Comparison of ENCODE assay signal across 27 cellular contexts in genomic region chr1:109825774-109826173, GRCh38.
DNase-seq lines count a peak whose midpoint lies in the region; ATAC-seq and TF ChIP-seq lines count a peak whose summit lies in the region.
"Had no signal": no experiment of that assay in that cellular context is flagged by ENCODE, and none has a peak within 500 bp of the region (broad histone marks: within the 10 kb centered on the region; RNA-seq: fewer than 3 reads in every experiment).

No MANE protein-coding gene starts in this region.

- no peaks in the 10 kb centered on the region for H3K9me3 ChIP-seq in BLaER1 treated with 17β-estradiol and CSF1 and Interleukin-3, amounts not matched to agents 10 nM and 100 nM (replicated peaks in 1 of 11)
- H3K9me3 ChIP-seq in spleen = no peaks in the 10 kb centered on the region
- H3K9me3 ChIP-seq: adrenal gland, uterus had no signal

- no peaks in the 10 kb centered on the region for H3K27me3 Mint-ChIP-seq in activated CD4-positive, alpha-beta T cell treated with anti-CD3 and anti-CD28 coated beads for 36 hours
- H3K27me3 Mint-ChIP-seq in activated CD4-positive, alpha-beta T cell treated with anti-CD3 and anti-CD28 coated beads, Interleukin-2, amount 10 ng/mL, durations not matched to agents 7 days and 5 days = no peaks in the 10 kb centered on the region
- no peaks in the 10 kb centered on the region for H3K27me3 Mint-ChIP-seq in activated CD4-positive, alpha-beta memory T cell treated with anti-CD3 and anti-CD28 coated beads for 36 hours
- H3K27me3 Mint-ChIP-seq in glutamatergic neuron (ENCODE audit: unreplicated experiment) = peaks cover 9% of the 10 kb centered on the region
- H3K27me3 Mint-ChIP-seq: naive thymus-derived CD4-positive, alpha-beta T cell had no signal

- no peak overlapping the region for H3K27ac Mint-ChIP-seq in activated CD4-positive, alpha-beta T cell treated with anti-CD3 and anti-CD28 coated beads for 36 hours
- no peak overlapping the region for H3K27ac Mint-ChIP-seq in activated CD4-positive, alpha-beta T cell treated with anti-CD3 and anti-CD28 coated beads, Interleukin-2, amount 10 ng/mL, durations not matched to agents 7 days and 5 days
- H3K27ac Mint-ChIP-seq in activated CD4-positive, alpha-beta memory T cell treated with anti-CD3 and anti-CD28 coated beads for 36 hours = peak overlapping the region; percentile 39
- H3K27ac Mint-ChIP-seq in glutamatergic neuron (ENCODE audit: unreplicated experiment) = no peak overlapping the region

- POLR2A ChIA-PET in activated CD4-positive, alpha-beta T cell treated with anti-CD3 and anti-CD28 coated beads for 36 hours (lab: Charles Lee) = interaction anchor here (0.6 kb wide), 1 partner anchor 29 kb away, joined by 3 read pairs; no protein-coding TSS in a partner anchor
- POLR2A ChIA-PET in activated CD4-positive, alpha-beta T cell treated with anti-CD3 and anti-CD28 coated beads, Interleukin-2, amount 10 ng/mL, durations not matched to agents 7 days and 5 days (lab: Charles Lee) = no interaction called here
- POLR2A ChIA-PET in activated CD4-positive, alpha-beta memory T cell treated with anti-CD3 and anti-CD28 coated beads for 36 hours (lab: Charles Lee) = no interaction called here

- intact Hi-C loops in activated CD4-positive, alpha-beta T cell treated with anti-CD3 and anti-CD28 coated beads for 36 hours (cut with DNase I, micrococcal nuclease) = no loop called here
- intact Hi-C loops in activated CD4-positive, alpha-beta memory T cell treated with anti-CD3 and anti-CD28 coated beads for 36 hours (cut with micrococcal nuclease) = loop anchor here (1.0 kb wide), 4 partner anchors 23 to 65 kb away; no protein-coding TSS in a partner anchor
- intact Hi-C loops in spleen (cut with DNase I; ENCODE audit: low total_unique reads) (no loop called here), Right ventricle myocardium superior (cut with DNase I) (no loop called here)

- H3K9ac ChIP-seq in BLaER1 treated with 17β-estradiol and CSF1 and Interleukin-3, amounts not matched to agents 10 nM and 100 nM = peak overlapping the region in 1 of 11 experiments; percentile 42; a peak in 1 of 22 replicates

- H3K4me3 ChIP-seq in BLaER1 treated with 17β-estradiol and CSF1 and Interleukin-3, amounts not matched to agents 10 nM and 100 nM = no peak overlapping the region
- no peak overlapping the region for H3K4me3 ChIP-seq in spleen
- H3K4me3 ChIP-seq: adrenal gland, skin epidermis, uterus had no signal

- CTCF ChIA-PET in activated CD4-positive, alpha-beta T cell treated with anti-CD3 and anti-CD28 coated beads for 36 hours (lab: Charles Lee) = interaction anchor here (0.6 to 2.6 kb wide), 9 partner anchors 11 to 159 kb away, joined by 3 to 8 read pairs (median 3); partner anchors contain the start of gene AHCYL1
- CTCF ChIA-PET in activated CD4-positive, alpha-beta T cell treated with anti-CD3 and anti-CD28 coated beads, Interleukin-2, amount 10 ng/mL, durations not matched to agents 7 days and 5 days (lab: Charles Lee) = interaction anchor here (0.9 to 3.5 kb wide), 6 partner anchors 8 to 156 kb away, joined by 3 to 11 read pairs (median 3); no protein-coding TSS in a partner anchor
- CTCF ChIA-PET in activated CD4-positive, alpha-beta memory T cell treated with anti-CD3 and anti-CD28 coated beads for 36 hours (lab: Charles Lee) = interaction anchor here (0.7 to 2.4 kb wide), 3 partner anchors 10 to 49 kb away, joined by 3 to 8 read pairs (median 3); no protein-coding TSS in a partner anchor

- H3K4me1 Mint-ChIP-seq in activated CD4-positive, alpha-beta T cell treated with anti-CD3 and anti-CD28 coated beads for 36 hours = peaks cover 27% of the 10 kb centered on the region
- peaks cover 39% of the 10 kb centered on the region for H3K4me1 Mint-ChIP-seq in activated CD4-positive, alpha-beta T cell treated with anti-CD3 and anti-CD28 coated beads, Interleukin-2, amount 10 ng/mL, durations not matched to agents 7 days and 5 days
- H3K4me1 Mint-ChIP-seq in activated CD4-positive, alpha-beta memory T cell treated with anti-CD3 and anti-CD28 coated beads for 36 hours (ENCODE audit: low read depth) = peaks cover 43% of the 10 kb centered on the region
- H3K4me1 Mint-ChIP-seq in glutamatergic neuron (ENCODE audit: low read depth, unreplicated experiment) = peaks cover 3% of the 10 kb centered on the region

- H3K36me3 ChIP-seq in BLaER1 treated with 17β-estradiol and CSF1 and Interleukin-3, amounts not matched to agents 10 nM and 100 nM = no peaks in the 10 kb centered on the region
- no peaks in the 10 kb centered on the region for H3K36me3 ChIP-seq in spleen
- H3K36me3 ChIP-seq: adrenal gland, uterus, WERI-Rb-1 had no signal

- H3K9me3 Mint-ChIP-seq in activated CD4-positive, alpha-beta T cell treated with anti-CD3 and anti-CD28 coated beads for 36 hours (ENCODE audit: low read depth) = no peaks in the 10 kb centered on the region
- H3K9me3 Mint-ChIP-seq in activated CD4-positive, alpha-beta T cell treated with anti-CD3 and anti-CD28 coated beads, Interleukin-2, amount 10 ng/mL, durations not matched to agents 7 days and 5 days = peaks cover under 1% of the 10 kb centered on the region
- no peaks in the 10 kb centered on the region for H3K9me3 Mint-ChIP-seq in activated CD4-positive, alpha-beta memory T cell treated with anti-CD3 and anti-CD28 coated beads for 36 hours
- H3K9me3 Mint-ChIP-seq in glutamatergic neuron (ENCODE audit: unreplicated experiment) = peaks cover 9% of the 10 kb centered on the region
- H3K9me3 Mint-ChIP-seq: CD8-positive, alpha-beta memory T cell; naive thymus-derived CD4-positive, alpha-beta T cell had no signal

- H3K27me3 ChIP-seq in BLaER1 treated with 17β-estradiol and CSF1 and Interleukin-3, amounts not matched to agents 10 nM and 100 nM = no peaks in the 10 kb centered on the region
- no peaks in the 10 kb centered on the region for H3K27me3 ChIP-seq in spleen (replicated peaks in 1 of 7)
- H3K27me3 ChIP-seq: adrenal gland, uterus had no signal

- no peak for TF ChIP-seq POLR2A in spleen (IDR thresholded peaks at IDR 0.05)

- ATAC-seq in activated CD4-positive, alpha-beta T cell treated with anti-CD3 and anti-CD28 coated beads for 36 hours = peak; percentile 51
- ATAC-seq in Right ventricle myocardium superior (ENCODE audit: poor library complexity) = no peak
- ATAC-seq: left ventricle myocardium superior; naive thymus-derived CD4-positive, alpha-beta T cell; SK-N-SH treated with all-trans-retinoic acid at 6 μM for 48 hours had no signal

- H3K36me3 Mint-ChIP-seq in activated CD4-positive, alpha-beta T cell treated with anti-CD3 and anti-CD28 coated beads for 36 hours (ENCODE audit: low read depth) = no peaks in the 10 kb centered on the region
- H3K36me3 Mint-ChIP-seq in activated CD4-positive, alpha-beta T cell treated with anti-CD3 and anti-CD28 coated beads, Interleukin-2, amount 10 ng/mL, durations not matched to agents 7 days and 5 days (ENCODE audit: low read depth) = no peaks in the 10 kb centered on the region
- no peaks in the 10 kb centered on the region for H3K36me3 Mint-ChIP-seq in activated CD4-positive, alpha-beta memory T cell treated with anti-CD3 and anti-CD28 coated beads for 36 hours
- peaks cover under 1% of the 10 kb centered on the region for H3K36me3 Mint-ChIP-seq in glutamatergic neuron (ENCODE audit: unreplicated experiment)
- H3K36me3 Mint-ChIP-seq: CD8-positive, alpha-beta memory T cell had no signal

- H3K4me3 Mint-ChIP-seq in activated CD4-positive, alpha-beta T cell treated with anti-CD3 and anti-CD28 coated beads for 36 hours = no peak overlapping the region
- no peak overlapping the region for H3K4me3 Mint-ChIP-seq in activated CD4-positive, alpha-beta T cell treated with anti-CD3 and anti-CD28 coated beads, Interleukin-2, amount 10 ng/mL, durations not matched to agents 7 days and 5 days
- H3K4me3 Mint-ChIP-seq in activated CD4-positive, alpha-beta memory T cell treated with anti-CD3 and anti-CD28 coated beads for 36 hours = no peak overlapping the region
- H3K4me3 Mint-ChIP-seq in glutamatergic neuron (ENCODE audit: unreplicated experiment) = no peak overlapping the region
- H3K4me3 Mint-ChIP-seq: naive thymus-derived CD4-positive, alpha-beta T cell had no signal

- peak overlapping the region; percentile 44 to 92 (median 73); a peak in 21 of 22 replicates for H3K4me2 ChIP-seq in BLaER1 treated with 17β-estradiol and CSF1 and Interleukin-3, amounts not matched to agents 10 nM and 100 nM

- TF ChIP-seq CTCF in spleen (IDR thresholded peaks at IDR 0.05 in 8 of 11, conservative IDR thresholded peaks at IDR 0.05 in 3 of 11) (no peak), glutamatergic neuron (IDR thresholded peaks at IDR 0.05; ENCODE audit: partially characterized antibody, unreplicated experiment) (no peak)

- DNase-seq in activated CD4-positive, alpha-beta T cell treated with anti-CD3 and anti-CD28 coated beads for 36 hours = no peak
- DNase-seq in activated CD4-positive, alpha-beta T cell treated with anti-CD3 and anti-CD28 coated beads, Interleukin-2, amount 10 ng/mL, durations not matched to agents 7 days and 5 days = no peak
- no peak for DNase-seq in activated CD4-positive, alpha-beta memory T cell treated with anti-CD3 and anti-CD28 coated beads for 36 hours
- DNase-seq in spleen (no peak), medulla oblongata (ENCODE audit: extremely low spot score) (no peak), glutamatergic neuron (no peak), Right ventricle myocardium superior (no peak)
- DNase-seq: 8988T; activated CD8-positive, alpha-beta memory T cell treated with anti-CD3 and anti-CD28 coated beads, Interleukin-2, amount 50 U/mL, for 48 hours; activated gamma-delta T cell treated with Interleukin-2 at 50 U/mL for 16 hours; AML-193; CD8-positive, alpha-beta memory T cell; DMS 273 treated with DMSO at 0.1 percent for 48 hours; Kasumi-1; left ventricle myocardium superior; midbrain; naive thymus-derived CD4-positive, alpha-beta T cell; NCI-H446 treated with DMSO at 0.1 percent for 48 hours; NCI-H82; substantia nigra; T1000; uterus; WERI-Rb-1 had no signal

- peaks cover 28 to 76% (median 67%) of the 10 kb centered on the region in 10 experiments for H3K4me1 ChIP-seq in BLaER1 treated with 17β-estradiol and CSF1 and Interleukin-3, amounts not matched to agents 10 nM and 100 nM
- H3K4me1 ChIP-seq in spleen = peaks cover 6 to 68% (median 46%) of the 10 kb centered on the region in 6 donors

- peak overlapping the region in 8 of 11 experiments; percentile 63 to 100 (median 70); a peak in 14 of 22 replicates for H3K27ac ChIP-seq in BLaER1 treated with 17β-estradiol and CSF1 and Interleukin-3, amounts not matched to agents 10 nM and 100 nM
- peak overlapping the region in 6 of 8 donors; percentile 10 to 77 (median 58) for H3K27ac ChIP-seq in spleen
- H3K27ac ChIP-seq: adrenal gland, skin epidermis, uterus, WERI-Rb-1 had no signal

- no peaks in the 10 kb centered on the region for H4K20me1 ChIP-seq in BLaER1 treated with 17β-estradiol and CSF1 and Interleukin-3, amounts not matched to agents 10 nM and 100 nM
